ENCODE assay signal across 8 cellular contexts in genomic region chr4:75289843-75290616, GRCh38.
A peak's percentile ranks its signal among the peaks of the same experiment; 100 is the strongest.
DNase-seq lines count a peak whose midpoint lies in the region; ATAC-seq, FAIRE-seq and TF ChIP-seq lines count a peak whose summit lies in the region.

No MANE protein-coding gene starts in this region.

- H3K9ac ChIP-seq in Loucy (ENCODE audit: low read depth, low read length, poor library complexity, severe bottlenecking) (no peak overlapping the region), mesenchymal stem cell (ENCODE audit: low read length) (no peak overlapping the region)

- POLR2A ChIA-PET in WTC11 (lab: Charles Lee) = no interaction called here

- H3K79me2 ChIP-seq in Loucy (ENCODE audit: insufficient read depth, low read length) = no peaks in the 10 kb centered on the region

- no peak for TF ChIP-seq POLR2A in suprapubic skin (IDR thresholded peaks at IDR 0.05)

- no peak for TF ChIP-seq EP300 in suprapubic skin (IDR thresholded peaks at IDR 0.05)

- no peaks in the 10 kb centered on the region for H3K9me2 ChIP-seq in Loucy (replicated peaks; ENCODE audit: low read depth, low read length)

- no peak overlapping the region for H3K27ac Mint-ChIP-seq in WTC11

- CTCF ChIA-PET in WTC11 (lab: Charles Lee) = interaction anchor here (0.6 to 1.5 kb wide), 9 partner anchors 55 to 418 kb away, joined by 3 to 13 read pairs (median 3); partner anchors contain the start of gene PARM1

- peak overlapping the region; percentile 38 to 83 for H2BK12ac ChIP-seq in mesenchymal stem cell (ENCODE audit: low read length in 2 of 2)

- H3K79me1 ChIP-seq in mesenchymal stem cell (replicated peaks; ENCODE audit: low read length, poor library complexity, severe bottlenecking) = no peaks in the 10 kb centered on the region

- peak; percentile 19 for DNase-seq in SIG-M5 treated with dmso at 0.1 percent for 504 hours (lab: John Stamatoyannopoulos, UW; ENCODE audit: unreplicated experiment)
- no peak for DNase-seq in SIG-M5 (lab: John Stamatoyannopoulos, UW)
- DNase-seq in WTC11 (ENCODE audit: low spot score) = peak; percentile 53
- DNase-seq in mesenchymal stem cell = peak; percentile 58
- no peak for DNase-seq in T-helper 2 cell
- no peak for DNase-seq in RCC 7860 (ENCODE audit: low spot score)
- no peak for DNase-seq in suprapubic skin (ENCODE audit: low spot score in 2 of 2)

- no peak overlapping the region for H2BK120ac ChIP-seq in mesenchymal stem cell (ENCODE audit: low read depth, low read length)

- no peaks in the 10 kb centered on the region for H3K36me3 ChIP-seq in Loucy (ENCODE audit: insufficient read depth, low read length)
- H3K36me3 ChIP-seq in mesenchymal stem cell (ENCODE audit: control insufficient read depth in 1 of 2, insufficient read depth in 2 of 2, low read depth in 1 of 2, low read length in 2 of 2) = no peaks in the 10 kb centered on the region
- no peaks in the 10 kb centered on the region for H3K36me3 ChIP-seq in suprapubic skin

- 52% methylated on average over 7 of the region's 7 CpGs for WGBS in mesenchymal stem cell
- WGBS in suprapubic skin = 17% methylated on average over 7 of the region's 7 CpGs

- H2AK5ac ChIP-seq in mesenchymal stem cell (ENCODE audit: low read length, severe bottlenecking) = no peak overlapping the region

- H2AFZ ChIP-seq in Loucy (ENCODE audit: low read length) = no peak overlapping the region
- no peak overlapping the region for H2AFZ ChIP-seq in mesenchymal stem cell (ENCODE audit: low read depth, low read length)

- TF ChIP-seq CTCF in Loucy (conservative IDR thresholded peaks at IDR 0.05; ENCODE audit: low read length) = 0 out of 2 replicates have a peak, but pooled peaks have one; percentile 22
- no peak for TF ChIP-seq CTCF in WTC11 (IDR thresholded peaks at IDR 0.05)
- TF ChIP-seq CTCF in suprapubic skin (IDR thresholded peaks at IDR 0.05) = no peak

- H3K4me3 ChIP-seq in Loucy (ENCODE audit: low read length, poor library complexity, severe bottlenecking) (no peak overlapping the region), mesenchymal stem cell (ENCODE audit: insufficient read depth in 1 of 2, low read depth in 1 of 2, low read length in 2 of 2) (no peak overlapping the region), suprapubic skin (no peak overlapping the region)

- H2BK5ac ChIP-seq in mesenchymal stem cell (ENCODE audit: low read depth, low read length, poor library complexity, severe bottlenecking) = no peak overlapping the region

- no peak overlapping the region for H3K4ac ChIP-seq in mesenchymal stem cell (ENCODE audit: low read depth in 1 of 2, low read length in 2 of 2)

- H4K91ac ChIP-seq in mesenchymal stem cell (ENCODE audit: low read length) = peak overlapping the region; percentile 34

- peak overlapping the region; percentile 59 for H4K8ac ChIP-seq in mesenchymal stem cell (ENCODE audit: low read length)

- H4K20me1 ChIP-seq in Loucy (ENCODE audit: insufficient read depth, low read length, poor library complexity, severe bottlenecking) = no peaks in the 10 kb centered on the region

- peaks cover 10% of the 10 kb centered on the region for H3K4me1 Mint-ChIP-seq in WTC11

- H3K27ac ChIP-seq in mesenchymal stem cell (ENCODE audit: low read length, poor library complexity, severe bottlenecking) (no peak overlapping the region), suprapubic skin (no peak overlapping the region)

- H3K27me3 ChIP-seq in Loucy (ENCODE audit: insufficient read depth, low read length, poor library complexity, severe bottlenecking) = no peaks in the 10 kb centered on the region
- H3K27me3 ChIP-seq in mesenchymal stem cell (ENCODE audit: control insufficient read depth in 1 of 2, insufficient read depth in 1 of 2, low read length in 2 of 2) = no peaks in the 10 kb centered on the region
- no peaks in the 10 kb centered on the region for H3K27me3 ChIP-seq in suprapubic skin

- no peak overlapping the region for H3K23ac ChIP-seq in mesenchymal stem cell (ENCODE audit: low read length in 2 of 2)

- no peak overlapping the region for H3K4me3 Mint-ChIP-seq in WTC11

- no peak for FAIRE-seq in RCC 7860 (lab: Jason Lieb, UNC)

- peak; percentile 100 for ATAC-seq in WTC11

- H3K18ac ChIP-seq in mesenchymal stem cell (ENCODE audit: low read depth in 1 of 2, low read length in 2 of 2) = peak overlapping the region; percentile 33 to 37

- peaks cover 19% of the 10 kb centered on the region for H3K9me3 Mint-ChIP-seq in WTC11

- H3K9me3 ChIP-seq in Loucy (ENCODE audit: insufficient read depth, low read depth, low read length) (no peaks in the 10 kb centered on the region), mesenchymal stem cell (ENCODE audit: control insufficient read depth, low read length) (no peaks in the 10 kb centered on the region), suprapubic skin (no peaks in the 10 kb centered on the region)

- H3K27me3 Mint-ChIP-seq in WTC11 (ENCODE audit: low read depth) = no peaks in the 10 kb centered on the region

- H3K4me2 ChIP-seq in Loucy (ENCODE audit: low read depth, low read length, poor library complexity, severe bottlenecking) (no peak overlapping the region), mesenchymal stem cell (ENCODE audit: low read length, poor library complexity, severe bottlenecking) (no peak overlapping the region)

- H3K4me1 ChIP-seq in Loucy (ENCODE audit: insufficient read depth, low read length, poor library complexity, severe bottlenecking) (no peaks in the 10 kb centered on the region), mesenchymal stem cell (ENCODE audit: control insufficient read depth, insufficient read depth, low read depth, low read length) (no peaks in the 10 kb centered on the region), suprapubic skin (no peaks in the 10 kb centered on the region)

- H3F3A ChIP-seq in Loucy (ENCODE audit: low read depth) = no peaks in the 10 kb centered on the region

- H3K36me3 Mint-ChIP-seq in WTC11 = no peaks in the 10 kb centered on the region

- H3K14ac ChIP-seq in mesenchymal stem cell (ENCODE audit: low read length in 2 of 2) = no peak overlapping the region

- no peak overlapping the region for H2BK15ac ChIP-seq in mesenchymal stem cell (ENCODE audit: low read depth, poor library complexity, severe bottlenecking)

TF ChIP-seq in WTC11, 78 proteins besides CTCF, POLR2A, EP300 and RAD21:
- TF ChIP-seq NR1H2 (CRISPR knock-in tag; IDR thresholded peaks at IDR 0.05) (no peak), NR2C2 (CRISPR knock-in tag; IDR thresholded peaks at IDR 0.05) (no peak), NR3C1 (CRISPR knock-in tag; conservative IDR thresholded peaks at IDR 0.05; ENCODE audit: low read depth) (no peak), SMAD3 (CRISPR knock-in tag; IDR thresholded peaks at IDR 0.05; ENCODE audit: borderline replicate concordance) (no peak), RELA (CRISPR knock-in tag; IDR thresholded peaks at IDR 0.05; ENCODE audit: borderline replicate concordance) (no peak)
TF ChIP-seq in WTC11: peak in this region for 0.

Comparison
In these comparisons a context has a peak if more than half of its experiments do, and no peak if none do; other contexts are left out.
1. DNase-seq: peak in SIG-M5 treated with dmso at 0.1 percent for 504 hours (single experiment), WTC11 (single experiment) and mesenchymal stem cell (single experiment); none in SIG-M5 (single experiment), T-helper 2 cell (0 of 5), RCC 7860 (single experiment) and suprapubic skin (0 of 2).